Comparison of ENCODE assay signal across 18 cellular contexts in the genomic region with DNA sequence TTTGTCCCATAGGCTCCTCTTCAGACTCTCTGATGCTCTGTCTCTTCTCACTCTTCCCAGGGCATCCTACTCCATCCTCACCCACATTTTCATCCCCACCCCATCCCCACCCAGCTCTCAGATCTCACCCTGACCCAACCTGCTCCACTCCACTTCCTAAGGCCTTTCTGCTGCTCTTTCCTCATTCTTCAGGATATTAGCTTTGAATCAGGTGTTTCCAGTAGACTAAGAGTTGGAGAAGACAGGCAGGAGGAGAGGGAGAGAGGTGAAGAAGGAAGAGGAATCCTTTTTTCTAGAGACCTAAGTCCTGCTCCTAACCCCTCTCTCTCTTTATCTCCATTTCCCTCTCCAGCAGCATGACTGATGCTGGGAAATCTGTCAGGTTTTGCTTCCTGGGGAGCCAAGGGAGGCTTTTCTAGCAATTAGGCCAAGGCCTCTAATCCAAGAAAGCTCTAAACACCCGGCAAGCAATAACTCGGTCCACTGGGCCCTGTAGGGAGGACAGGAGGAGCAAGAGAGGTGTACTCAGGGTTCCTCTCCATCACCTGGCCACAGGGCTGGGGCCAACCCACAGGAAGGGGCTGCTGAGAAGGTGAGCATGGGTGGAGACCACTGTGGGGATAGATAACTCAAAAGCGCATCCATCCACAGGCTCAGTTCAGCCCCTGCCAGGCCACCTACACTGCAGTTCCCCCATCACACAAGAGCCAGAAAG.
DNase-seq lines count a peak whose midpoint lies in the region; ATAC-seq and TF ChIP-seq lines count a peak whose summit lies in the region.
"Had no signal": no experiment of that assay in that cellular context is flagged by ENCODE, and none has a peak within 500 bp of the region (broad histone marks: within the 10 kb centered on the region; RNA-seq: fewer than 3 reads in every experiment).

No MANE protein-coding gene starts in this region.

- ATAC-seq in T-helper 17 cell (no peak), HG02852 (IDR thresholded peaks at IDR 0.05; ENCODE audit: unreplicated experiment) (no peak)

- H3K36me3 Mint-ChIP-seq in T-helper 17 cell (ENCODE audit: low read depth): peaks cover 2% of the 10 kb centered on the region
- H3K36me3 Mint-ChIP-seq: CD4-positive, CD25-positive, alpha-beta regulatory T cell; CD8-positive, alpha-beta memory T cell had no signal

- no peak for TF ChIP-seq CTCF in neural cell (IDR thresholded peaks at IDR 0.05; ENCODE audit: poor library complexity, severe bottlenecking)

- H3K27me3 Mint-ChIP-seq in T-helper 17 cell: peaks cover 56% of the 10 kb centered on the region

- no peak overlapping the region for H3K4me3 Mint-ChIP-seq in T-helper 17 cell
- H3K4me3 Mint-ChIP-seq: CD4-positive, CD25-positive, alpha-beta regulatory T cell; CD8-positive, alpha-beta memory T cell had no signal

- no peak for TF ChIP-seq RAD21 in neural cell (conservative IDR thresholded peaks at IDR 0.05)

- H3K9me2 ChIP-seq in neural cell (ENCODE audit: insufficient read depth, low read length): no peaks in the 10 kb centered on the region

- no peaks in the 10 kb centered on the region for H3K4me1 Mint-ChIP-seq in T-helper 17 cell
- H3K4me1 Mint-ChIP-seq: CD4-positive, CD25-positive, alpha-beta regulatory T cell; CD8-positive, alpha-beta memory T cell had no signal

- peak overlapping the region; percentile 8 for H3K4me2 ChIP-seq in neural cell (ENCODE audit: low read length)

- no peaks in the 10 kb centered on the region for H3K79me2 ChIP-seq in neural cell (replicated peaks; ENCODE audit: insufficient read depth, low read length)

- no peaks in the 10 kb centered on the region for H3K9me3 ChIP-seq in neural cell (ENCODE audit: low read length)
- no peaks in the 10 kb centered on the region for H3K9me3 ChIP-seq in T-helper 17 cell (ENCODE audit: control insufficient read depth, low read length, poor library complexity, severe bottlenecking)
- H3K9me3 ChIP-seq: BE2C had no signal

- H4K20me1 ChIP-seq in neural cell (ENCODE audit: insufficient read depth): no peaks in the 10 kb centered on the region

- TF ChIP-seq EP300 in neural cell (conservative IDR thresholded peaks at IDR 0.05; ENCODE audit: poor library complexity, severe bottlenecking): no peak

- no peak overlapping the region for H3K4me3 ChIP-seq in neural cell (ENCODE audit: low read length)
- H3K4me3 ChIP-seq: GM23248 had no signal

- H2AFZ ChIP-seq in neural cell (ENCODE audit: low read depth, low read length): no peak overlapping the region
- H2AFZ ChIP-seq: GM23248 had no signal

- DNase-seq in cerebellar cortex (ENCODE audit: low spot score) (peak; percentile 9), ureter (ENCODE audit: low spot score) (peak; percentile 1), T-helper 17 cell (no peak), NCI-H1436 (lab: John Stamatoyannopoulos, UW) (no peak)
- DNase-seq: ACHN; BE2C; CD4-positive, CD25-positive, alpha-beta regulatory T cell; CD8-positive, alpha-beta memory T cell; COR-L47; DMS 273 treated with DMSO at 0.1 percent for 48 hours; DMS53; DND-41; EL; GM23248; HCEC 1CT; IMR-90 had no signal

- H3K27ac Mint-ChIP-seq in T-helper 17 cell: no peak overlapping the region
- H3K27ac Mint-ChIP-seq: CD4-positive, CD25-positive, alpha-beta regulatory T cell; CD8-positive, alpha-beta memory T cell had no signal

- no peak overlapping the region for H3K27ac ChIP-seq in neural cell (ENCODE audit: low read length)
- H3K27ac ChIP-seq: GM23248 had no signal

- H3F3A ChIP-seq in neural cell (ENCODE audit: insufficient read depth, low read length, poor library complexity, severe bottlenecking): no peaks in the 10 kb centered on the region

- H3K9ac ChIP-seq in neural cell (ENCODE audit: low read length): no peak overlapping the region
- H3K9ac ChIP-seq: GM23248 had no signal

- H3K36me3 ChIP-seq in neural cell (ENCODE audit: insufficient read depth, low read length): no peaks in the 10 kb centered on the region
- H3K36me3 ChIP-seq: BE2C had no signal

- no peaks in the 10 kb centered on the region for H3K27me3 ChIP-seq in neural cell (ENCODE audit: insufficient read depth, low read depth, low read length)
- H3K27me3 ChIP-seq: BE2C had no signal

TF ChIP-seq in neural cell, 6 proteins besides CTCF, POLR2A, EP300 and RAD21:
- TF ChIP-seq TAF1 (IDR thresholded peaks at IDR 0.05; ENCODE audit: low read depth) (no peak), EZH2 (IDR thresholded peaks at IDR 0.05; ENCODE audit: borderline replicate concordance, insufficient read depth, low read length, poor library complexity, severe bottlenecking) (no peak), POLR2AphosphoS5 (IDR thresholded peaks at IDR 0.05) (no peak), SMC3 (conservative IDR thresholded peaks at IDR 0.05; ENCODE audit: poor library complexity) (no peak), MXI1 (conservative IDR thresholded peaks at IDR 0.05; ENCODE audit: poor library complexity, severe bottlenecking) (no peak)
- TF ChIP-seq, protein P1, sequence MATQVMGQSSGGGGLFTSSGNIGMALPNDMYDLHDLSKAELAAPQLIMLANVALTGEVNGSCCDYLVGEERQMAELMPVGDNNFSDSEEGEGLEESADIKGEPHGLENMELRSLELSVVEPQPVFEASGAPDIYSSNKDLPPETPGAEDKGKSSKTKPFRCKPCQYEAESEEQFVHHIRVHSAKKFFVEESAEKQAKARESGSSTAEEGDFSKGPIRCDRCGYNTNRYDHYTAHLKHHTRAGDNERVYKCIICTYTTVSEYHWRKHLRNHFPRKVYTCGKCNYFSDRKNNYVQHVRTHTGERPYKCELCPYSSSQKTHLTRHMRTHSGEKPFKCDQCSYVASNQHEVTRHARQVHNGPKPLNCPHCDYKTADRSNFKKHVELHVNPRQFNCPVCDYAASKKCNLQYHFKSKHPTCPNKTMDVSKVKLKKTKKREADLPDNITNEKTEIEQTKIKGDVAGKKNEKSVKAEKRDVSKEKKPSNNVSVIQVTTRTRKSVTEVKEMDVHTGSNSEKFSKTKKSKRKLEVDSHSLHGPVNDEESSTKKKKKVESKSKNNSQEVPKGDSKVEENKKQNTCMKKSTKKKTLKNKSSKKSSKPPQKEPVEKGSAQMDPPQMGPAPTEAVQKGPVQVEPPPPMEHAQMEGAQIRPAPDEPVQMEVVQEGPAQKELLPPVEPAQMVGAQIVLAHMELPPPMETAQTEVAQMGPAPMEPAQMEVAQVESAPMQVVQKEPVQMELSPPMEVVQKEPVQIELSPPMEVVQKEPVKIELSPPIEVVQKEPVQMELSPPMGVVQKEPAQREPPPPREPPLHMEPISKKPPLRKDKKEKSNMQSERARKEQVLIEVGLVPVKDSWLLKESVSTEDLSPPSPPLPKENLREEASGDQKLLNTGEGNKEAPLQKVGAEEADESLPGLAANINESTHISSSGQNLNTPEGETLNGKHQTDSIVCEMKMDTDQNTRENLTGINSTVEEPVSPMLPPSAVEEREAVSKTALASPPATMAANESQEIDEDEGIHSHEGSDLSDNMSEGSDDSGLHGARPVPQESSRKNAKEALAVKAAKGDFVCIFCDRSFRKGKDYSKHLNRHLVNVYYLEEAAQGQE (IDR thresholded peaks at IDR 0.05; ENCODE audit: borderline replicate concordance): no peak

Comparison
In these comparisons a context has a peak if more than half of its experiments do, and no peak if none do; other contexts are left out.
1. DNase-seq: peak in cerebellar cortex (single experiment) and ureter (single experiment); none in T-helper 17 cell (0 of 3) and NCI-H1436 (single experiment).